ENCODE assay signal across 23 cellular contexts in the genomic region with DNA sequence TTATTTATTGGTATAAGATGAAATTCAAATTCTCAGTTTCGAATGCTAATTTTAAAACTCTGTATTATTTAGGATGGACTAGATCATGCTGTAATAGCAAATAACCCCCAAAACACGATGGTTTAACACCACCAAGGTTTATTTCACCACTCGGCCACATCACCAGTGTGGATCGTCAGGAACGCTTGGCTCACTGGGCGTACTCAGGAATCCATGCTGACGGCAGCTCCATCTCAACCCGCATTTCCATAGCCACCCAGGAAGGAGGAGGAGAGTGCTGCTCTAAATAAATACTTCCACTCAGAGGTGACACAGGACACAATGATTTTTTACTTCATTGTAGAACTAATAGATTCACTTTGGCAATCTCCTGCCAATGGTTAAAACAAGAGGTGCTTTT.
DNase-seq lines count a peak whose midpoint lies in the region; ATAC-seq, FAIRE-seq and TF ChIP-seq lines count a peak whose summit lies in the region.
"Had no signal": no experiment of that assay in that cellular context is flagged by ENCODE, and none has a peak within 500 bp of the region (broad histone marks: within the 10 kb centered on the region; RNA-seq: fewer than 3 reads in every experiment).

No MANE protein-coding gene starts in this region.

- CTCF ChIA-PET in PC-9 (lab: Charles Lee) = no interaction called here

- H3K27me3 ChIP-seq in PC-9 (ENCODE audit: insufficient read depth, low read depth) = no peaks in the 10 kb centered on the region
- H3K27me3 ChIP-seq: BLaER1 had no signal

- intact Hi-C loops in PC-9 (cut with micrococcal nuclease; ENCODE audit: unreplicated experiment) = no loop called here

- no peak for ATAC-seq in GM21390 (IDR thresholded peaks at IDR 0.05; ENCODE audit: unreplicated experiment)
- no peak for ATAC-seq in GM18867 (IDR thresholded peaks at IDR 0.05; ENCODE audit: unreplicated experiment)
- ATAC-seq: CD8-positive, alpha-beta T cell had no signal

- H3K9me2 ChIP-seq in PC-9 (ENCODE audit: insufficient read depth) = no peaks in the 10 kb centered on the region

- H2AFZ ChIP-seq in PC-9 = no peak overlapping the region
- H2AFZ ChIP-seq: GM23248 had no signal

- H3K36me3 ChIP-seq in PC-9 (ENCODE audit: low read depth) = no peaks in the 10 kb centered on the region
- H3K36me3 ChIP-seq: BLaER1 had no signal

- DNase-seq in A172 (ENCODE audit: low spot score) (peak; percentile 45), Daoy (ENCODE audit: low read depth) (peak; percentile 25), HT1080 (ENCODE audit: low read depth) (peak; percentile 7), urothelium cell line (ENCODE audit: low spot score) (peak; percentile 27), PC-9 (no peak)
- DNase-seq: 8988T; Caco-2; CD4-positive, CD25-positive, alpha-beta regulatory T cell; CD8-positive, alpha-beta T cell; DMS153; DND-41; EL; GDM1; GM23248; H7; HCEC 1CT had no signal

- BruUV-seq in PC-9 (replicated peaks; lab: Mats Ljungman, UMichigan) = no TSS peak

- no peak for FAIRE-seq in urothelium cell line (lab: Jason Lieb, UNC)
- FAIRE-seq: GM12891, GM18507, H1 had no signal

- H3K9me3 ChIP-seq in PC-9 (ENCODE audit: insufficient read depth, low read depth) = no peaks in the 10 kb centered on the region
- H3K9me3 ChIP-seq: BLaER1, Caco-2 had no signal

- H3K4me2 ChIP-seq in PC-9 = no peak overlapping the region
- H3K4me2 ChIP-seq: BLaER1 had no signal

- H3K4me3 ChIP-seq in PC-9 = no peak overlapping the region
- H3K4me3 ChIP-seq: BLaER1, GM23248 had no signal

- POLR2A ChIA-PET in PC-9 (lab: Charles Lee; ENCODE audit: unreplicated experiment) = no interaction called here

- H3K79me2 ChIP-seq in PC-9 (ENCODE audit: low read depth) = no peaks in the 10 kb centered on the region

- no peaks in the 10 kb centered on the region for H4K20me1 ChIP-seq in PC-9 (ENCODE audit: insufficient read depth)
- H4K20me1 ChIP-seq: BLaER1 had no signal

- no peak for TF ChIP-seq CTCF in PC-9 (conservative IDR thresholded peaks at IDR 0.05)

- no peaks in the 10 kb centered on the region for H3F3A ChIP-seq in PC-9 (ENCODE audit: insufficient read depth, low read depth)

- H3K27ac ChIP-seq in PC-9 = no peak overlapping the region
- H3K27ac ChIP-seq: BLaER1, C4-2B, GM23248 had no signal

- no peaks in the 10 kb centered on the region for H3K4me1 ChIP-seq in PC-9 (replicated peaks; ENCODE audit: insufficient read depth)
- H3K4me1 ChIP-seq: BLaER1, Caco-2 had no signal

Comparison
In these comparisons a context has a peak if more than half of its experiments do, and no peak if none do; other contexts are left out.
1. DNase-seq: peak in A172 (single experiment), Daoy (single experiment), HT1080 (single experiment) and urothelium cell line (single experiment); none in PC-9 (0 of 2).